Comparison of ENCODE assay signal across 1 cellular context in genomic region chr21:41726970-41727783, GRCh38.
TF ChIP-seq lines count a peak whose summit lies in the region.

No MANE protein-coding gene starts in this region.

TF ChIP-seq in HepG2, 621 proteins besides CTCF, POLR2A, EP300 and RAD21 (continued from another document and continues in another):
- TF ChIP-seq KDM5B (CRISPR knock-in tag; IDR thresholded peaks at IDR 0.05; ENCODE audit: borderline replicate concordance) (peak; percentile 34; the same call in 1 of the 2 replicates), NR1H2 (CRISPR knock-in tag; IDR thresholded peaks at IDR 0.05; ENCODE audit: borderline replicate concordance, low read depth) (no peak), HNF4A (CRISPR knock-in tag; IDR thresholded peaks at IDR 0.05) (peak; percentile 38; the same call in 1 of the 2 replicates), ZNF441 (CRISPR knock-in tag; IDR thresholded peaks at IDR 0.05; ENCODE audit: borderline replicate concordance) (0 out of 2 replicates have a peak, but pooled peaks have one; percentile 35), ZNF597 (CRISPR knock-in tag; IDR thresholded peaks at IDR 0.05) (no peak), MAFG (CRISPR knock-in tag; IDR thresholded peaks at IDR 0.05) (no peak), HNF1B (CRISPR knock-in tag; IDR thresholded peaks at IDR 0.05) (no peak), TAF1 (CRISPR knock-in tag; IDR thresholded peaks at IDR 0.05) (no peak), KDM4B (CRISPR knock-in tag; IDR thresholded peaks at IDR 0.05) (peak; percentile 17; the same call in 1 of the 2 replicates), FLYWCH1 (CRISPR knock-in tag; IDR thresholded peaks at IDR 0.05) (no peak), ZSCAN20 (CRISPR knock-in tag; IDR thresholded peaks at IDR 0.05; ENCODE audit: borderline replicate concordance) (no peak), TSC22D2 (CRISPR knock-in tag; IDR thresholded peaks at IDR 0.05; ENCODE audit: borderline replicate concordance) (no peak), ZNF687 (CRISPR knock-in tag; IDR thresholded peaks at IDR 0.05) (peak; percentile 87), STAG1 (CRISPR knock-in tag; IDR thresholded peaks at IDR 0.05) (peak; percentile 54), ERF (CRISPR knock-in tag; IDR thresholded peaks at IDR 0.05) (0 out of 2 replicates have a peak, but pooled peaks have one; percentile 30), TOPORS (CRISPR knock-in tag; IDR thresholded peaks at IDR 0.05) (no peak), FIP1L1 (IDR thresholded peaks at IDR 0.05; ENCODE audit: borderline replicate concordance, insufficient read depth, low read depth, low read length) (no peak), ARID5B (CRISPR knock-in tag; IDR thresholded peaks at IDR 0.05) (no peak; the same call in 1 of the 2 replicates), ZNF652 (CRISPR knock-in tag; IDR thresholded peaks at IDR 0.05; ENCODE audit: borderline replicate concordance, low read depth) (peak; percentile 96), XRCC5 (optimal IDR thresholded peaks at IDR 0.05; ENCODE audit: low read length) (no peak), HNRNPH1 (optimal IDR thresholded peaks at IDR 0.05; ENCODE audit: low read depth, low read length) (no peak), ZNF644 (CRISPR knock-in tag; IDR thresholded peaks at IDR 0.05; ENCODE audit: low read depth) (no peak), HNRNPL (IDR thresholded peaks at IDR 0.05; ENCODE audit: low read depth, low read length) (no peak), SCMH1 (CRISPR knock-in tag; IDR thresholded peaks at IDR 0.05; ENCODE audit: borderline replicate concordance) (no peak), TCF12 (IDR thresholded peaks at IDR 0.05) (no peak), TCF12 (CRISPR knock-in tag; IDR thresholded peaks at IDR 0.05) (no peak), ZNF136 (CRISPR knock-in tag; IDR thresholded peaks at IDR 0.05; ENCODE audit: low read depth) (no peak), SP4 (CRISPR knock-in tag; IDR thresholded peaks at IDR 0.05) (peak; percentile 58; the same call in 1 of the 2 replicates), ATF3 (CRISPR knock-in tag; IDR thresholded peaks at IDR 0.05) (peak; percentile 32; the same call in 1 of the 2 replicates), SKI (IDR thresholded peaks at IDR 0.05; ENCODE audit: partially characterized antibody) (no peak)
- TF ChIP-seq, protein P1, sequence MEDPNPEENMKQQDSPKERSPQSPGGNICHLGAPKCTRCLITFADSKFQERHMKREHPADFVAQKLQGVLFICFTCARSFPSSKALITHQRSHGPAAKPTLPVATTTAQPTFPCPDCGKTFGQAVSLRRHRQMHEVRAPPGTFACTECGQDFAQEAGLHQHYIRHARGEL (CRISPR knock-in tag; IDR thresholded peaks at IDR 0.05) = no peak
- TF ChIP-seq, protein P2, sequence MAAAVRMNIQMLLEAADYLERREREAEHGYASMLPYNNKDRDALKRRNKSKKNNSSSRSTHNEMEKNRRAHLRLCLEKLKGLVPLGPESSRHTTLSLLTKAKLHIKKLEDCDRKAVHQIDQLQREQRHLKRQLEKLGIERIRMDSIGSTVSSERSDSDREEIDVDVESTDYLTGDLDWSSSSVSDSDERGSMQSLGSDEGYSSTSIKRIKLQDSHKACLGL (CRISPR knock-in tag; IDR thresholded peaks at IDR 0.05) = no peak
- TF ChIP-seq, protein P3, sequence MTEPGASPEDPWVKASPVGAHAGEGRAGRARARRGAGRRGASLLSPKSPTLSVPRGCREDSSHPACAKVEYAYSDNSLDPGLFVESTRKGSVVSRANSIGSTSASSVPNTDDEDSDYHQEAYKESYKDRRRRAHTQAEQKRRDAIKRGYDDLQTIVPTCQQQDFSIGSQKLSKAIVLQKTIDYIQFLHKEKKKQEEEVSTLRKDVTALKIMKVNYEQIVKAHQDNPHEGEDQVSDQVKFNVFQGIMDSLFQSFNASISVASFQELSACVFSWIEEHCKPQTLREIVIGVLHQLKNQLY (CRISPR knock-in tag; IDR thresholded peaks at IDR 0.05) = no peak
- TF ChIP-seq, protein P4, sequence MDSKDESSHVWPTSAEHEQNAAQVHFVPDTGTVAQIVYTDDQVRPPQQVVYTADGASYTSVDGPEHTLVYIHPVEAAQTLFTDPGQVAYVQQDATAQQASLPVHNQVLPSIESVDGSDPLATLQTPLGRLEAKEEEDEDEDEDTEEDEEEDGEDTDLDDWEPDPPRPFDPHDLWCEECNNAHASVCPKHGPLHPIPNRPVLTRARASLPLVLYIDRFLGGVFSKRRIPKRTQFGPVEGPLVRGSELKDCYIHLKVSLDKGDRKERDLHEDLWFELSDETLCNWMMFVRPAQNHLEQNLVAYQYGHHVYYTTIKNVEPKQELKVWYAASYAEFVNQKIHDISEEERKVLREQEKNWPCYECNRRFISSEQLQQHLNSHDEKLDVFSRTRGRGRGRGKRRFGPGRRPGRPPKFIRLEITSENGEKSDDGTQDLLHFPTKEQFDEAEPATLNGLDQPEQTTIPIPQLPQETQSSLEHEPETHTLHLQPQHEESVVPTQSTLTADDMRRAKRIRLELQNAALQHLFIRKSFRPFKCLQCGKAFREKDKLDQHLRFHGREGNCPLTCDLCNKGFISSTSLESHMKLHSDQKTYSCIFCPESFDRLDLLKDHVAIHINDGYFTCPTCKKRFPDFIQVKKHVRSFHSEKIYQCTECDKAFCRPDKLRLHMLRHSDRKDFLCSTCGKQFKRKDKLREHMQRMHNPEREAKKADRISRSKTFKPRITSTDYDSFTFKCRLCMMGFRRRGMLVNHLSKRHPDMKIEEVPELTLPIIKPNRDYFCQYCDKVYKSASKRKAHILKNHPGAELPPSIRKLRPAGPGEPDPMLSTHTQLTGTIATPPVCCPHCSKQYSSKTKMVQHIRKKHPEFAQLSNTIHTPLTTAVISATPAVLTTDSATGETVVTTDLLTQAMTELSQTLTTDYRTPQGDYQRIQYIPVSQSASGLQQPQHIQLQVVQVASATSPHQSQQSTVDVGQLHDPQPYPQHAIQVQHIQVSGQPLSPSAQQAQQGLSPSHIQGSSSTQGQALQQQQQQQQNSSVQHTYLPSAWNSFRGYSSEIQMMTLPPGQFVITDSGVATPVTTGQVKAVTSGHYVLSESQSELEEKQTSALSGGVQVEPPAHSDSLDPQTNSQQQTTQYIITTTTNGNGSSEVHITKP (CRISPR knock-in tag; IDR thresholded peaks at IDR 0.05; ENCODE audit: low read depth) = 0 out of 2 replicates have a peak, but pooled peaks have one; percentile 14
- TF ChIP-seq, protein P5, sequence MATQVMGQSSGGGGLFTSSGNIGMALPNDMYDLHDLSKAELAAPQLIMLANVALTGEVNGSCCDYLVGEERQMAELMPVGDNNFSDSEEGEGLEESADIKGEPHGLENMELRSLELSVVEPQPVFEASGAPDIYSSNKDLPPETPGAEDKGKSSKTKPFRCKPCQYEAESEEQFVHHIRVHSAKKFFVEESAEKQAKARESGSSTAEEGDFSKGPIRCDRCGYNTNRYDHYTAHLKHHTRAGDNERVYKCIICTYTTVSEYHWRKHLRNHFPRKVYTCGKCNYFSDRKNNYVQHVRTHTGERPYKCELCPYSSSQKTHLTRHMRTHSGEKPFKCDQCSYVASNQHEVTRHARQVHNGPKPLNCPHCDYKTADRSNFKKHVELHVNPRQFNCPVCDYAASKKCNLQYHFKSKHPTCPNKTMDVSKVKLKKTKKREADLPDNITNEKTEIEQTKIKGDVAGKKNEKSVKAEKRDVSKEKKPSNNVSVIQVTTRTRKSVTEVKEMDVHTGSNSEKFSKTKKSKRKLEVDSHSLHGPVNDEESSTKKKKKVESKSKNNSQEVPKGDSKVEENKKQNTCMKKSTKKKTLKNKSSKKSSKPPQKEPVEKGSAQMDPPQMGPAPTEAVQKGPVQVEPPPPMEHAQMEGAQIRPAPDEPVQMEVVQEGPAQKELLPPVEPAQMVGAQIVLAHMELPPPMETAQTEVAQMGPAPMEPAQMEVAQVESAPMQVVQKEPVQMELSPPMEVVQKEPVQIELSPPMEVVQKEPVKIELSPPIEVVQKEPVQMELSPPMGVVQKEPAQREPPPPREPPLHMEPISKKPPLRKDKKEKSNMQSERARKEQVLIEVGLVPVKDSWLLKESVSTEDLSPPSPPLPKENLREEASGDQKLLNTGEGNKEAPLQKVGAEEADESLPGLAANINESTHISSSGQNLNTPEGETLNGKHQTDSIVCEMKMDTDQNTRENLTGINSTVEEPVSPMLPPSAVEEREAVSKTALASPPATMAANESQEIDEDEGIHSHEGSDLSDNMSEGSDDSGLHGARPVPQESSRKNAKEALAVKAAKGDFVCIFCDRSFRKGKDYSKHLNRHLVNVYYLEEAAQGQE (IDR thresholded peaks at IDR 0.05; ENCODE audit: borderline replicate concordance in 1 of 2, low read depth in 1 of 2, low read length in 2 of 2) = no peak
